In the genomic region with DNA sequence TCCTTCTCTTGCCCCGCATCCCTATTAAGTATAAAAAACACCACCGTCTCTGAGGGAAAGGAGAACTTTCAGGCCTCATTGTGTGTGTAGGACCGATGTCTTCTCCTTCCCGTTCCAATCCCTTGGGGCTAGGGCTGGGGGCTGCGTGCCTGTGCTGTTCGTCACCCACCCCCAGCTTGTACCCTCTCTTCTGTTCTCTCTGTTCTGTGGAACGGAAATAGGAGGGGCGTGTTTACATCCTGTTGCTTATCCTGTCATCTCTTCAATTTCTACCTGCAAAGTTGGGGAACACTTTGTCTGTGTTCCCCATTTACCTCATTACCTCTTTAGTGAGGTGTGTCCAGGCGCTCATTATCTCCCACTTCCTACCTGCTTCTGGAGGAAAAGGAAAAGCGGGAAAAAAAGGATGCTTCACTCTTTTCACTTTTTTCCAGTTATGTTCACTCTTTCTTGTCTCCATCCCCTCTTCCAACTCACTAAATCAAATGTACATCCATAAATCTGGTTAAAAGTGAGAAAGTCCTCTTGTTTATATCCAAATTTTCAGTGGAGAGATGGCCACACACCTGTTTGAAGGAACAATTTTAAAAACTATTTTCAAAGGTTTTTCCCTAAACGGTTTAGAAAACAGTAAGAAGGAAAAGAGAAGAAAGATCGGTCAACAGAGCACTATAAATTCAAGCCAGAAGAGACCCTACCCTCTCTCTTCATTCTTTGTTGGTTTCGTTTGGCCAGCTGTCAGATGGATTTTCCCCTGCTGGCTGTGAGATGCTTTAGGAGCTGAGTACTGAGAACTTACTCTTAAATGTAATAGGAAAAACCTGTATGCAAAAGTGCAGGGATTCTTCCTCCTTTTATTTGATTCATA, we compare ENCODE assay signal across 8 cellular contexts. TPM values are rescaled to one million over a fixed set of nuclear protein-coding genes. Genes with fewer than 3 reads are reported as not detected.
DNase-seq lines count a peak whose midpoint lies in the region; ATAC-seq and TF ChIP-seq lines count a peak whose summit lies in the region.

No MANE protein-coding gene starts in this region.

- H3K4me1 ChIP-seq in GM23248 (ENCODE audit: insufficient read depth): peaks cover 29% of the 10 kb centered on the region
- H3K4me1 ChIP-seq in gastroesophageal sphincter: peaks cover 0 to 50% (median 14%) of the 10 kb centered on the region in 3 donors

- H3K27me3 ChIP-seq in GM23248 (replicated peaks; ENCODE audit: insufficient read depth) (no peaks in the 10 kb centered on the region), gastroesophageal sphincter (no peaks in the 10 kb centered on the region)

- TF ChIP-seq CTCF in gastroesophageal sphincter (IDR thresholded peaks at IDR 0.05): peak in 3 of 4 experiments; percentile 6 to 43 (median 29)

- WGBS in GM23248 (ENCODE audit: low coverage in 1 of 2, low lambda C conversion rate in 2 of 2, missing lambda C conversion rate in 2 of 2), 2 experiments: 22 to 23% methylated on average over 13 of the region's 13 CpGs
- 9 to 10% methylated on average over 10 to 13 of the region's 13 CpGs for WGBS in gastroesophageal sphincter (ENCODE audit: low coverage in 1 of 2), 2 donors

- H3K4me3 ChIP-seq in GM23248: peak overlapping the region; percentile 91
- H3K4me3 ChIP-seq in gastroesophageal sphincter: peak overlapping the region; percentile 64 to 100

- H4K20me1 ChIP-seq in GM23248 (ENCODE audit: insufficient read depth): peaks cover 23% of the 10 kb centered on the region; the same call in 1 of the 2 replicates

- H3K9ac ChIP-seq in GM23248: peak overlapping the region; percentile 81

- in situ Hi-C loops in GM23248 (cut with MboI): no loop called here

- peak overlapping the region; percentile 81 for H2AFZ ChIP-seq in GM23248

- H3K9me3 ChIP-seq in GM23248 (ENCODE audit: low read depth): no peaks in the 10 kb centered on the region
- H3K9me3 ChIP-seq in gastroesophageal sphincter: no peaks in the 10 kb centered on the region

- no peak for TF ChIP-seq POLR2A in gastroesophageal sphincter (IDR thresholded peaks at IDR 0.05)

- peak overlapping the region; percentile 87 for H3K4me2 ChIP-seq in GM23248 (ENCODE audit: unreplicated experiment)

- no peak for TF ChIP-seq EP300 in gastroesophageal sphincter (IDR thresholded peaks at IDR 0.05)

- H3K9me2 ChIP-seq in GM23248 (ENCODE audit: insufficient read depth): no peaks in the 10 kb centered on the region

- H3F3A ChIP-seq in GM23248 (ENCODE audit: insufficient read depth): peaks cover 39% of the 10 kb centered on the region

- H3K27ac ChIP-seq in GM23248: peak overlapping the region; percentile 56
- H3K27ac ChIP-seq in gastroesophageal sphincter: peak overlapping the region; percentile 93 to 98 (median 96)

- peaks cover 28% of the 10 kb centered on the region for H3K36me3 ChIP-seq in GM23248 (ENCODE audit: low read depth)
- H3K36me3 ChIP-seq in gastroesophageal sphincter: peaks cover 28 to 33% of the 10 kb centered on the region in 2 donors

- peaks cover 40% of the 10 kb centered on the region for H3K79me2 ChIP-seq in GM23248 (ENCODE audit: insufficient read depth)

- DNase-seq in ELF-1 (ENCODE audit: low read depth, low spot score) (peak; percentile 75), GM23248 (no peak), NCI-H82 treated with DMSO at 0.1 percent for 48 hours (lab: John Stamatoyannopoulos, UW; ENCODE audit: unreplicated experiment) (peak; percentile 17), activated T-helper 1 cell treated with Interleukin-2 at 50 U/mL for 16 hours (ENCODE audit: low read depth) (peak; percentile 51), pons (ENCODE audit: low spot score) (peak; percentile 58), dermis blood vessel endothelial cell (no peak)

- ATAC-seq in gastroesophageal sphincter (peak; percentile 30), HG03457 (IDR thresholded peaks at IDR 0.05; ENCODE audit: unreplicated experiment) (no peak)

RNA-seq across cellular contexts. Expression of gene TXNIP, which starts 1.0 kb away (rescaled TPM):
- 221 and 263 TPM in 2 replicates for total RNA-seq in GM23248 (2014; rRNA removed; shearing (Covaris generic))
- polyA plus RNA-seq in GM23248 (2016; fragmentation: Nextera tagmentation; extraction: Ambion mirVana): 169 and 180 TPM in 2 replicates
- total RNA-seq in gastroesophageal sphincter (1,000 to 10,000 TPM; 2,024 to 3,704 (median 2,348) TPM), dermis blood vessel endothelial cell (108 and 151 TPM in 2 replicates)

RNA-seq across cellular contexts. Expression of gene HJV, which starts 24.1 kb away (rescaled TPM):
- total RNA-seq in GM23248 (2014; rRNA removed; shearing (Covaris generic)): not detected in 2 replicates
- not detected in 2 replicates for polyA plus RNA-seq in GM23248 (2016; fragmentation: Nextera tagmentation; extraction: Ambion mirVana)
- under 1 TPM in 1 of 4 donors, not detected in 3; 0.77 TPM for total RNA-seq in gastroesophageal sphincter
- not detected in 2 replicates for total RNA-seq in dermis blood vessel endothelial cell

RNA-seq across cellular contexts. Expression of gene POLR3GL, which starts 32.9 kb away (rescaled TPM):
- 17.4 and 24.2 TPM in 2 replicates for total RNA-seq in GM23248 (2014; rRNA removed; shearing (Covaris generic))
- polyA plus RNA-seq in GM23248 (2016; fragmentation: Nextera tagmentation; extraction: Ambion mirVana): 34.7 and 37.9 TPM in 2 replicates
- total RNA-seq in gastroesophageal sphincter: 10 to 100 TPM; 32.9 to 44.0 (median 37.6) TPM
- 17.1 and 17.2 TPM in 2 replicates for total RNA-seq in dermis blood vessel endothelial cell

RNA-seq across cellular contexts. Expression of gene ANKRD34A, which starts 33.0 kb away (rescaled TPM):
- 0.25 and 1.3 TPM in 2 replicates for total RNA-seq in GM23248 (2014; rRNA removed; shearing (Covaris generic))
- 1.9 and 2.3 TPM in 2 replicates for polyA plus RNA-seq in GM23248 (2016; fragmentation: Nextera tagmentation; extraction: Ambion mirVana)
- total RNA-seq in gastroesophageal sphincter (1 to 10 TPM in 1 of 4 donors, under 1 TPM in 2, not detected in 1; 0.62 to 1.9 (median 0.67) TPM), dermis blood vessel endothelial cell (under 0.01 TPM in 2 replicates)

RNA-seq across cellular contexts. Expression of gene LIX1L, which starts 39.6 kb away (rescaled TPM):
- 26.1 and 36.5 TPM in 2 replicates for total RNA-seq in GM23248 (2014; rRNA removed; shearing (Covaris generic))
- 18.3 TPM in 2 replicates for polyA plus RNA-seq in GM23248 (2016; fragmentation: Nextera tagmentation; extraction: Ambion mirVana)
- total RNA-seq in gastroesophageal sphincter: 10 to 100 TPM; 37.8 to 53.5 (median 45.3) TPM
- total RNA-seq in dermis blood vessel endothelial cell: 21.1 and 29.7 TPM in 2 replicates

Comparison
In these comparisons a context has a peak if more than half of its experiments do, and no peak if none do; other contexts are left out.
1. DNase-seq: peak in ELF-1 (single experiment), NCI-H82 treated with DMSO at 0.1 percent for 48 hours (single experiment), activated T-helper 1 cell treated with Interleukin-2 at 50 U/mL for 16 hours (single experiment) and pons (single experiment); none in GM23248 (single experiment) and dermis blood vessel endothelial cell (single experiment).